Comparison of ENCODE assay signal across 7 cellular contexts in genomic region chr11:67911211-67911610, GRCh38.
A peak's percentile ranks its signal among the peaks of the same experiment; 100 is the strongest.
DNase-seq lines count a peak whose midpoint lies in the region; ATAC-seq and TF ChIP-seq lines count a peak whose summit lies in the region.
"Not testable (repeated sequence)": the region's sequence is repeated elsewhere in the genome, so short reads cannot be mapped to it uniquely, and the experiment has no call there.

No MANE protein-coding gene starts in this region.

- H3K79me2 ChIP-seq in DOHH2 (ENCODE audit: control insufficient read depth, low read length); H9 (ENCODE audit: insufficient read depth, low read length); OCI-LY3 (ENCODE audit: low read length); neural progenitor cell (ENCODE audit: low read depth): not testable (repeated sequence)

- H3T11ph ChIP-seq in H9 (ENCODE audit: low read length), result not testable (repeated sequence)

- not testable (repeated sequence) for H3K9me3 ChIP-seq in Caco-2; DOHH2 (ENCODE audit: control insufficient read depth, insufficient read depth, low read length); H9 (ENCODE audit: control insufficient read depth, low read depth, low read length); OCI-LY3 (ENCODE audit: insufficient read depth, low read length); Panc1 (ENCODE audit: control insufficient read depth, insufficient read depth, low read depth, low read length); endodermal cell (ENCODE audit: control insufficient read depth, low read length); neural progenitor cell (ENCODE audit: low read depth)

- not testable (repeated sequence) for H3K79me1 ChIP-seq in H9 (ENCODE audit: insufficient read depth, low read depth, low read length, poor library complexity, severe bottlenecking)

- not testable (repeated sequence) for H2BK5ac ChIP-seq in H9 (ENCODE audit: insufficient read length, low read length)

- not testable (repeated sequence) for H4K20me1 ChIP-seq in DOHH2 (ENCODE audit: control insufficient read depth, insufficient read depth, low read depth, low read length); H9 (ENCODE audit: control insufficient read depth, insufficient read depth, insufficient read length); OCI-LY3 (ENCODE audit: insufficient read depth, low read length); neural progenitor cell (ENCODE audit: low read depth)

- H3K36me3 Mint-ChIP-seq in Caco-2 (ENCODE audit: insufficient read depth, unreplicated experiment); neural progenitor cell: not testable (repeated sequence)
- H3K36me3 Mint-ChIP-seq in H9 (ENCODE audit: insufficient read depth in 1 of 3, low read depth in 3 of 3) (peaks cover 6 to 17% (median 16%) of the 10 kb centered on the region in 3 experiments), endodermal cell (ENCODE audit: low read depth) (peaks cover 21% of the 10 kb centered on the region)

- H2BK12ac ChIP-seq in H9 (ENCODE audit: insufficient read length, low read depth, low read length), result not testable (repeated sequence)

- not testable (repeated sequence) for H3F3A ChIP-seq in DOHH2 (ENCODE audit: control insufficient read depth, insufficient read depth); neural progenitor cell (ENCODE audit: low read depth)

- H3K56ac ChIP-seq in H9 (ENCODE audit: insufficient read length, low read depth, low read length), result not testable (repeated sequence)

- H3K9ac ChIP-seq in H9 (ENCODE audit: extremely low read depth, insufficient read length, low read length); OCI-LY3 (ENCODE audit: low read length); endodermal cell (ENCODE audit: extremely low read depth, low read length, poor library complexity, severe bottlenecking); neural progenitor cell: not testable (repeated sequence)

- not testable (repeated sequence) for H3K23ac ChIP-seq in H9 (ENCODE audit: insufficient read length, low read depth, low read length)

- not testable (repeated sequence) for H3K27me3 ChIP-seq in Caco-2 (replicated peaks; ENCODE audit: control insufficient read depth, insufficient read depth, low read length); DOHH2 (ENCODE audit: control insufficient read depth, low read length); H9 (ENCODE audit: insufficient read depth, low read length); OCI-LY3 (ENCODE audit: low read depth, low read length); Panc1 (ENCODE audit: control insufficient read depth, insufficient read depth, low read length); endodermal cell (ENCODE audit: control insufficient read depth, insufficient read depth, low read length, poor library complexity, severe bottlenecking); neural progenitor cell

- not testable (repeated sequence) for H2AFZ ChIP-seq in H9 (ENCODE audit: low read length); OCI-LY3 (ENCODE audit: low read depth, low read length); neural progenitor cell (replicated peaks)

- H3K18ac ChIP-seq in H9 (ENCODE audit: insufficient read length, low read depth, low read length), result not testable (repeated sequence)

- H3K9me3 Mint-ChIP-seq in Caco-2 (ENCODE audit: unreplicated experiment) (peaks cover 39% of the 10 kb centered on the region), H9 (peaks cover 15 to 18% of the 10 kb centered on the region in 2 experiments), endodermal cell (peaks cover 62% of the 10 kb centered on the region)
- H3K9me3 Mint-ChIP-seq in neural progenitor cell, result not testable (repeated sequence)

- not testable (repeated sequence) for H3K4me2 ChIP-seq in DOHH2 (ENCODE audit: low read length); H9 (ENCODE audit: insufficient read depth, insufficient read length, low read length); OCI-LY3 (ENCODE audit: low read length); neural progenitor cell

- not testable (repeated sequence) for H3K36me3 ChIP-seq in Caco-2 (ENCODE audit: control insufficient read depth, insufficient read depth, low read length); DOHH2 (ENCODE audit: control insufficient read depth, low read length); OCI-LY3 (replicated peaks; ENCODE audit: low read depth, low read length); Panc1 (ENCODE audit: control insufficient read depth, insufficient read depth, low read length); endodermal cell (ENCODE audit: control insufficient read depth, insufficient read depth, low read length); neural progenitor cell

- not testable (repeated sequence) for H3K4ac ChIP-seq in H9 (ENCODE audit: low read depth, low read length)

- CTCF ChIA-PET in Caco-2 (lab: Charles Lee); Panc1 (lab: Charles Lee): not testable (repeated sequence)

- not testable (repeated sequence) for H2BK120ac ChIP-seq in H9 (ENCODE audit: low read depth, low read length, poor library complexity, severe bottlenecking)

- H3K23me2 ChIP-seq in H9 (ENCODE audit: insufficient read length, low read depth, low read length, poor library complexity, severe bottlenecking), result not testable (repeated sequence)

- ATAC-seq in Panc1, result not testable (repeated sequence)

- not testable (repeated sequence) for H2BK15ac ChIP-seq in H9 (ENCODE audit: low read depth, low read length)

- intact Hi-C loops in Caco-2 (cut with micrococcal nuclease; ENCODE audit: unreplicated experiment); Panc1 (cut with micrococcal nuclease; ENCODE audit: unreplicated experiment): not testable (repeated sequence)

- not testable (repeated sequence) for H2BK20ac ChIP-seq in H9 (ENCODE audit: low read depth, low read length, poor library complexity, severe bottlenecking)

- in situ Hi-C loops in Panc1 (cut with HindIII; ENCODE audit: low pct_unique_long_range_greater_than_20kb, low sequenced_read_pairs), result not testable (repeated sequence)

- H3K27ac Mint-ChIP-seq in Caco-2 (ENCODE audit: unreplicated experiment) (peak overlapping the region; percentile 8), H9 (peak overlapping the region in 1 of 3 experiments; percentile 69; a peak in 1 of 7 replicates)
- H3K27ac Mint-ChIP-seq in endodermal cell, neural progenitor cell: not testable (repeated sequence)

- not testable (repeated sequence) for H3K14ac ChIP-seq in H9 (ENCODE audit: insufficient read depth, low read length)

- H4K5ac ChIP-seq in H9 (ENCODE audit: insufficient read length, low read depth, low read length), result not testable (repeated sequence)

- not testable (repeated sequence) for H3K4me3 Mint-ChIP-seq in Caco-2 (ENCODE audit: unreplicated experiment); H9; endodermal cell; neural progenitor cell

- H4K8ac ChIP-seq in H9 (replicated peaks; ENCODE audit: insufficient read length, low read depth, low read length), result not testable (repeated sequence)

- H3K4me3 ChIP-seq in Caco-2 (ENCODE audit: low read depth, low read length); DOHH2 (ENCODE audit: low read length); OCI-LY3 (ENCODE audit: low read length); Panc1 (ENCODE audit: low read depth in 2 of 2, low read length in 2 of 2); endodermal cell (ENCODE audit: low read length); neural progenitor cell: not testable (repeated sequence)

- not testable (repeated sequence) for H4K91ac ChIP-seq in H9 (ENCODE audit: insufficient read length, low read depth, low read length)

- not testable (repeated sequence) for H3K27me3 Mint-ChIP-seq in Caco-2 (ENCODE audit: insufficient read depth, unreplicated experiment); H9 (ENCODE audit: low read depth); endodermal cell (ENCODE audit: insufficient read depth); neural progenitor cell (ENCODE audit: insufficient read depth, low read depth)

- H3K27ac ChIP-seq in DOHH2 (ENCODE audit: low read depth, low read length); H9 (ENCODE audit: insufficient read length, low read depth, low read length); OCI-LY3 (ENCODE audit: low read length); Panc1 (ENCODE audit: low read length); endodermal cell (ENCODE audit: low read depth, low read length); neural progenitor cell: not testable (repeated sequence)

- H2AK5ac ChIP-seq in H9 (ENCODE audit: insufficient read length, low read length), result not testable (repeated sequence)

- not testable (repeated sequence) for H3K4me1 ChIP-seq in Caco-2; DOHH2 (ENCODE audit: control insufficient read depth, low read length); H9 (ENCODE audit: insufficient read depth, low read length); OCI-LY3 (ENCODE audit: low read length); Panc1 (ENCODE audit: control insufficient read depth, insufficient read depth, low read length); endodermal cell (ENCODE audit: control insufficient read depth, insufficient read depth, low read length); neural progenitor cell

- WGBS in H9 (ENCODE audit: extremely low coverage, insufficient read length, low lambda C conversion rate), result no CpG with 5 or more reads among the region's 2 CpGs
- WGBS in endodermal cell (ENCODE audit: insufficient coverage in 1 of 2, insufficient read length in 1 of 2), 2 experiments, result 56 to 79% methylated on average over 1 to 2 of the region's 2 CpGs

- POLR2A ChIA-PET in Caco-2 (lab: Charles Lee); Panc1 (lab: Charles Lee): not testable (repeated sequence)

- H3K9me2 ChIP-seq in DOHH2 (replicated peaks; ENCODE audit: control insufficient read depth, low read length), result not testable (repeated sequence)

- DNase-seq in Caco-2; H9; Panc1 (ENCODE audit: low read depth, low spot score); endodermal cell; neural progenitor cell (ENCODE audit: low spot score): not testable (repeated sequence)

- BruUV-seq in Caco-2 (replicated peaks; lab: Mats Ljungman, UMichigan); Panc1 (replicated peaks; lab: Mats Ljungman, UMichigan): not testable (repeated sequence)

- not testable (repeated sequence) for H3K4me1 Mint-ChIP-seq in Caco-2 (ENCODE audit: low read depth, unreplicated experiment); endodermal cell; neural progenitor cell
- H3K4me1 Mint-ChIP-seq in H9, result peaks cover 9 to 18% of the 10 kb centered on the region in 2 experiments

- TF ChIP-seq CTCF in Caco-2 (IDR thresholded peaks at IDR 0.05; ENCODE audit: insufficient read depth in 1 of 2, low read depth in 1 of 2, low read length in 1 of 2, severe bottlenecking in 1 of 2, unreplicated experiment in 1 of 2), result peak in 1 of 2 experiments; percentile 23
- TF ChIP-seq CTCF in DOHH2 (IDR thresholded peaks at IDR 0.05; ENCODE audit: low read depth, low read length, poor library complexity, severe bottlenecking), result peak; percentile 18
- peak; percentile 62 for TF ChIP-seq CTCF in H9 (conservative IDR thresholded peaks at IDR 0.05)
- TF ChIP-seq CTCF in OCI-LY3 (IDR thresholded peaks at IDR 0.05; ENCODE audit: low read depth, low read length), result peak; percentile 19; the same call in 1 of the 2 replicates
- peak; percentile 16 for TF ChIP-seq CTCF in Panc1 (IDR thresholded peaks at IDR 0.05)
- peak; percentile 43 for TF ChIP-seq CTCF in endodermal cell (conservative IDR thresholded peaks at IDR 0.05)
- TF ChIP-seq CTCF in neural progenitor cell (IDR thresholded peaks at IDR 0.05), result peak; percentile 16
